1 cellular context compared by ENCODE assay signal in the genomic region with DNA sequence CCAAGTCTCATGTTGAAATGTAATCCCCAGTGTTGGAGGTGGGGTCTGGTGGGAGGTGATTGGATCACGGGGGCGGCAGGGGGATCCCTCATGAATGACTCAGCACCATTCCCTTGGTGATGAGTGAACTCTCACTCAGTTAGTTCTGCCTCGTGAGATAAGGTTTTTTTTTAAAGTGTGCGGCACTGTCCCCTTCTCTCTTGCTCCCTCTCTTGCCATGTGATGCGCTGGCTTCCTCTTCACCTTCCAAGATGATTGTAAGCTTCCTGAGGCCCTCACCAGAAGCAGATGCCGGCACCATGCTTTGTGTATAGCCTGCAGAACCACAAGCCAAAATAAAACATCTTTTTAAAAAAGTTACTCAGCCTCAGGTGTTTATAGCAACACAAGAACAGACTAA.
TF ChIP-seq lines count a peak whose summit lies in the region.

No MANE protein-coding gene starts in this region.

TF ChIP-seq in K562, 482 proteins besides CTCF, POLR2A, EP300 and RAD21 (continued from another document):
- TF ChIP-seq, protein P1, sequence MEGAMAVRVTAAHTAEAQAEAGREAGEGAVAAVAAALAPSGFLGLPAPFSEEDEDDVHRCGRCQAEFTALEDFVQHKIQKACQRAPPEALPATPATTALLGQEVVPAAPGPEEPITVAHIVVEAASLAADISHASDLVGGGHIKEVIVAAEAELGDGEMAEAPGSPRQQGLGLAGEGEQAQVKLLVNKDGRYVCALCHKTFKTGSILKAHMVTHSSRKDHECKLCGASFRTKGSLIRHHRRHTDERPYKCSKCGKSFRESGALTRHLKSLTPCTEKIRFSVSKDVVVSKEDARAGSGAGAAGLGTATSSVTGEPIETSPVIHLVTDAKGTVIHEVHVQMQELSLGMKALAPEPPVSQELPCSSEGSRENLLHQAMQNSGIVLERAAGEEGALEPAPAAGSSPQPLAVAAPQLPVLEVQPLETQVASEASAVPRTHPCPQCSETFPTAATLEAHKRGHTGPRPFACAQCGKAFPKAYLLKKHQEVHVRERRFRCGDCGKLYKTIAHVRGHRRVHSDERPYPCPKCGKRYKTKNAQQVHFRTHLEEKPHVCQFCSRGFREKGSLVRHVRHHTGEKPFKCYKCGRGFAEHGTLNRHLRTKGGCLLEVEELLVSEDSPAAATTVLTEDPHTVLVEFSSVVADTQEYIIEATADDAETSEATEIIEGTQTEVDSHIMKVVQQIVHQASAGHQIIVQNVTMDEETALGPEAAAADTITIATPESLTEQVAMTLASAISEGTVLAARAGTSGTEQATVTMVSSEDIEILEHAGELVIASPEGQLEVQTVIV (CRISPR knock-in tag; IDR thresholded peaks at IDR 0.05; ENCODE audit: borderline replicate concordance), result no peak
- TF ChIP-seq CBX5 (IDR thresholded peaks at IDR 0.05; ENCODE audit: borderline replicate concordance, low read depth) (0 out of 2 replicates have a peak, but pooled peaks have one; percentile 77), MAFK (IDR thresholded peaks at IDR 0.05; ENCODE audit: low read length) (peak; percentile 77; the same call in 1 of the 2 replicates), GATA2 (CRISPR knock-in tag; IDR thresholded peaks at IDR 0.05) (peak; percentile 55; the same call in 1 of the 2 replicates), SMARCC2 (IDR thresholded peaks at IDR 0.05; ENCODE audit: low read depth) (peak; percentile 84), MCM3 (IDR thresholded peaks at IDR 0.05) (no peak), ZNF76 (CRISPR knock-in tag; IDR thresholded peaks at IDR 0.05; ENCODE audit: borderline replicate concordance) (no peak), SPI1 (IDR thresholded peaks at IDR 0.05; ENCODE audit: borderline replicate concordance, low read depth, low read length) (0 out of 2 replicates have a peak, but pooled peaks have one; percentile 21), TEAD4 (IDR thresholded peaks at IDR 0.05; ENCODE audit: low read length) (peak; percentile 40; the same call in 1 of the 2 replicates), TEAD4 (CRISPR knock-in tag; IDR thresholded peaks at IDR 0.05; ENCODE audit: borderline replicate concordance) (no peak)
- TF ChIP-seq, protein P2, sequence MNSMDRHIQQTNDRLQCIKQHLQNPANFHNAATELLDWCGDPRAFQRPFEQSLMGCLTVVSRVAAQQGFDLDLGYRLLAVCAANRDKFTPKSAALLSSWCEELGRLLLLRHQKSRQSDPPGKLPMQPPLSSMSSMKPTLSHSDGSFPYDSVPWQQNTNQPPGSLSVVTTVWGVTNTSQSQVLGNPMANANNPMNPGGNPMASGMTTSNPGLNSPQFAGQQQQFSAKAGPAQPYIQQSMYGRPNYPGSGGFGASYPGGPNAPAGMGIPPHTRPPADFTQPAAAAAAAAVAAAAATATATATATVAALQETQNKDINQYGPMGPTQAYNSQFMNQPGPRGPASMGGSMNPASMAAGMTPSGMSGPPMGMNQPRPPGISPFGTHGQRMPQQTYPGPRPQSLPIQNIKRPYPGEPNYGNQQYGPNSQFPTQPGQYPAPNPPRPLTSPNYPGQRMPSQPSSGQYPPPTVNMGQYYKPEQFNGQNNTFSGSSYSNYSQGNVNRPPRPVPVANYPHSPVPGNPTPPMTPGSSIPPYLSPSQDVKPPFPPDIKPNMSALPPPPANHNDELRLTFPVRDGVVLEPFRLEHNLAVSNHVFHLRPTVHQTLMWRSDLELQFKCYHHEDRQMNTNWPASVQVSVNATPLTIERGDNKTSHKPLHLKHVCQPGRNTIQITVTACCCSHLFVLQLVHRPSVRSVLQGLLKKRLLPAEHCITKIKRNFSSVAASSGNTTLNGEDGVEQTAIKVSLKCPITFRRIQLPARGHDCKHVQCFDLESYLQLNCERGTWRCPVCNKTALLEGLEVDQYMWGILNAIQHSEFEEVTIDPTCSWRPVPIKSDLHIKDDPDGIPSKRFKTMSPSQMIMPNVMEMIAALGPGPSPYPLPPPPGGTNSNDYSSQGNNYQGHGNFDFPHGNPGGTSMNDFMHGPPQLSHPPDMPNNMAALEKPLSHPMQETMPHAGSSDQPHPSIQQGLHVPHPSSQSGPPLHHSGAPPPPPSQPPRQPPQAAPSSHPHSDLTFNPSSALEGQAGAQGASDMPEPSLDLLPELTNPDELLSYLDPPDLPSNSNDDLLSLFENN (IDR thresholded peaks at IDR 0.05; ENCODE audit: low read depth in 2 of 2, low read length in 2 of 2), result peak in 1 of 2 experiments; percentile 48; a peak in 1 of 4 replicates
